Comparison of ENCODE assay signal across 22 cellular contexts in genomic region chr14:104464907-104465306, GRCh38.
DNase-seq lines count a peak whose midpoint lies in the region; ATAC-seq, FAIRE-seq and TF ChIP-seq lines count a peak whose summit lies in the region.
"Had no signal": no experiment of that assay in that cellular context is flagged by ENCODE, and none has a peak within 500 bp of the region (broad histone marks: within the 10 kb centered on the region; RNA-seq: fewer than 3 reads in every experiment).

No MANE protein-coding gene starts in this region.

- H3K36me3 Mint-ChIP-seq in endodermal cell (ENCODE audit: low read depth) (no peaks in the 10 kb centered on the region), osteocyte (ENCODE audit: unreplicated experiment) (no peaks in the 10 kb centered on the region), WTC11 (no peaks in the 10 kb centered on the region)
- no peaks in the 10 kb centered on the region for H3K36me3 Mint-ChIP-seq in natural killer cell treated with Interleukin-12 subunit alpha and Interleukin-12 subunit beta and Interleukin-15 and Interleukin-18, amount 100 ng/mL, for 72 hours
- H3K36me3 Mint-ChIP-seq: CD4-positive, CD25-positive, alpha-beta regulatory T cell; CD8-positive, alpha-beta memory T cell; IgD-negative memory B cell had no signal

- no peaks in the 10 kb centered on the region for H3K9me3 ChIP-seq in endodermal cell (ENCODE audit: control insufficient read depth, low read length)
- H3K9me3 ChIP-seq in lower lobe of right lung = no peaks in the 10 kb centered on the region

- intact Hi-C loops in lower lobe of right lung (cut with DNase I) = no loop called here

- no peak overlapping the region for H3K4me3 ChIP-seq in bronchial epithelial cell (ENCODE audit: low read depth, low read length)
- no peak overlapping the region for H3K4me3 ChIP-seq in endodermal cell (ENCODE audit: low read length)
- no peak overlapping the region for H3K4me3 ChIP-seq in lower lobe of right lung
- H3K4me3 ChIP-seq: GM12878, GM23338 had no signal

- POLR2A ChIA-PET in WTC11 (lab: Charles Lee) = no interaction called here

- no peak overlapping the region for H3K9ac ChIP-seq in endodermal cell (ENCODE audit: extremely low read depth, low read length, poor library complexity, severe bottlenecking)

- CTCF ChIA-PET in WTC11 (lab: Charles Lee) = no interaction called here

- H3K27ac ChIP-seq in endodermal cell (ENCODE audit: low read depth, low read length) (no peak overlapping the region), lower lobe of right lung (no peak overlapping the region)

- H3K9me3 Mint-ChIP-seq in endodermal cell (no peaks in the 10 kb centered on the region), osteocyte (ENCODE audit: unreplicated experiment) (no peaks in the 10 kb centered on the region), WTC11 (peaks cover 10% of the 10 kb centered on the region; the same call in 1 of the 2 replicates)
- no peaks in the 10 kb centered on the region for H3K9me3 Mint-ChIP-seq in natural killer cell treated with Interleukin-12 subunit alpha and Interleukin-12 subunit beta and Interleukin-15 and Interleukin-18, amount 100 ng/mL, for 72 hours
- H3K9me3 Mint-ChIP-seq: CD8-positive, alpha-beta memory T cell; IgD-negative memory B cell had no signal

- H3K27me3 ChIP-seq in bronchial epithelial cell (ENCODE audit: control insufficient read depth, insufficient read depth, low read length) (no peaks in the 10 kb centered on the region), endodermal cell (ENCODE audit: control insufficient read depth, insufficient read depth, low read length, poor library complexity, severe bottlenecking) (peaks cover 58% of the 10 kb centered on the region), lower lobe of right lung (ENCODE audit: low read depth) (peaks cover 43% of the 10 kb centered on the region)

- H3K36me3 ChIP-seq in bronchial epithelial cell (ENCODE audit: control insufficient read depth, insufficient read depth, low read length) (no peaks in the 10 kb centered on the region), endodermal cell (ENCODE audit: control insufficient read depth, insufficient read depth, low read length) (no peaks in the 10 kb centered on the region), lower lobe of right lung (no peaks in the 10 kb centered on the region)

- DNase-seq in bronchial epithelial cell (ENCODE audit: low read depth) = no peak
- peak; percentile 15 for DNase-seq in endodermal cell
- peak; percentile 16 for DNase-seq in lower lobe of right lung
- DNase-seq in osteocyte (ENCODE audit: extremely low spot score, unreplicated experiment) = peak; percentile 69
- DNase-seq in GM19239 (ENCODE audit: insufficient read length, low spot score) = no peak
- no peak for DNase-seq in natural killer cell treated with Interleukin-12 subunit alpha and Interleukin-12 subunit beta and Interleukin-15 and Interleukin-18, amount 100 ng/mL, for 72 hours (ENCODE audit: low spot score)
- no peak for DNase-seq in WTC11 (ENCODE audit: low spot score)
- DNase-seq: C1 segment of cervical spinal cord; CD4-positive, CD25-positive, alpha-beta regulatory T cell; CD8-positive, alpha-beta memory T cell; COR-L47; DMS 273 treated with DMSO at 0.1 percent for 48 hours; DMS53; DND-41; EL; HCEC 1CT had no signal

- H3K4me1 ChIP-seq in endodermal cell (ENCODE audit: control insufficient read depth, insufficient read depth, low read length) = no peaks in the 10 kb centered on the region
- peaks cover 7% of the 10 kb centered on the region for H3K4me1 ChIP-seq in lower lobe of right lung

- H3K27ac Mint-ChIP-seq in endodermal cell (no peak overlapping the region), osteocyte (ENCODE audit: unreplicated experiment) (no peak overlapping the region), WTC11 (no peak overlapping the region)
- H3K27ac Mint-ChIP-seq in natural killer cell treated with Interleukin-12 subunit alpha and Interleukin-12 subunit beta and Interleukin-15 and Interleukin-18, amount 100 ng/mL, for 72 hours = no peak overlapping the region
- H3K27ac Mint-ChIP-seq: B cell; CD4-positive, CD25-positive, alpha-beta regulatory T cell; CD8-positive, alpha-beta memory T cell; GM23338; IgD-negative memory B cell had no signal

- 80 to 86% methylated on average over 1 to 6 of the region's 6 CpGs for WGBS in endodermal cell (ENCODE audit: insufficient coverage in 1 of 2, insufficient read length in 1 of 2), 2 experiments

- no peak for TF ChIP-seq CTCF in bronchial epithelial cell (IDR thresholded peaks at IDR 0.05; ENCODE audit: insufficient read depth, low read length, severe bottlenecking)
- no peak for TF ChIP-seq CTCF in endodermal cell (conservative IDR thresholded peaks at IDR 0.05)
- no peak for TF ChIP-seq CTCF in lower lobe of right lung (IDR thresholded peaks at IDR 0.05)
- no peak for TF ChIP-seq CTCF in osteocyte (IDR thresholded peaks at IDR 0.05)
- no peak for TF ChIP-seq CTCF in WTC11 (IDR thresholded peaks at IDR 0.05)

- H3K4me3 Mint-ChIP-seq in endodermal cell (no peak overlapping the region), osteocyte (ENCODE audit: unreplicated experiment) (no peak overlapping the region), WTC11 (no peak overlapping the region)
- H3K4me3 Mint-ChIP-seq in natural killer cell treated with Interleukin-12 subunit alpha and Interleukin-12 subunit beta and Interleukin-15 and Interleukin-18, amount 100 ng/mL, for 72 hours = no peak overlapping the region
- H3K4me3 Mint-ChIP-seq: B cell; CD4-positive, CD25-positive, alpha-beta regulatory T cell; CD8-positive, alpha-beta memory T cell; GM23338; IgD-negative memory B cell had no signal

- FAIRE-seq in bronchial epithelial cell (lab: Jason Lieb, UNC) (peak; percentile 43), GM19239 (lab: Jason Lieb, UNC) (no peak)
- FAIRE-seq: GM12878, H54, HepG2 had no signal

- H3K27me3 Mint-ChIP-seq in endodermal cell (ENCODE audit: insufficient read depth) (peaks cover 63% of the 10 kb centered on the region), osteocyte (ENCODE audit: unreplicated experiment) (peaks cover 31% of the 10 kb centered on the region), WTC11 (ENCODE audit: low read depth) (peaks cover 37% of the 10 kb centered on the region)
- peaks cover 33 to 49% of the 10 kb centered on the region in 2 donors for H3K27me3 Mint-ChIP-seq in natural killer cell treated with Interleukin-12 subunit alpha and Interleukin-12 subunit beta and Interleukin-15 and Interleukin-18, amount 100 ng/mL, for 72 hours

- ATAC-seq in lower lobe of right lung = no peak
- no peak for ATAC-seq in natural killer cell treated with Interleukin-12 subunit alpha and Interleukin-12 subunit beta and Interleukin-15 and Interleukin-18, amount 100 ng/mL, for 72 hours
- ATAC-seq in WTC11 = no peak
- ATAC-seq: GM12878, GM23338, HepG2 had no signal

- H3K4me1 Mint-ChIP-seq in endodermal cell = no peaks in the 10 kb centered on the region
- H3K4me1 Mint-ChIP-seq in osteocyte (ENCODE audit: unreplicated experiment) = peaks cover 3% of the 10 kb centered on the region
- H3K4me1 Mint-ChIP-seq in natural killer cell treated with Interleukin-12 subunit alpha and Interleukin-12 subunit beta and Interleukin-15 and Interleukin-18, amount 100 ng/mL, for 72 hours (ENCODE audit: low read depth in 2 of 2) = peaks cover 4 to 6% of the 10 kb centered on the region in 2 donors
- H3K4me1 Mint-ChIP-seq in WTC11 = peaks cover 11% of the 10 kb centered on the region

TF ChIP-seq in WTC11, 78 proteins besides CTCF, POLR2A, EP300 and RAD21 (continues in another document):
- TF ChIP-seq EMX1 (CRISPR knock-in tag; IDR thresholded peaks at IDR 0.05) = no peak
- TF ChIP-seq IRF2 (CRISPR knock-in tag; IDR thresholded peaks at IDR 0.05; ENCODE audit: borderline replicate concordance, low read depth) = no peak
- TF ChIP-seq FOXJ3 (CRISPR knock-in tag; IDR thresholded peaks at IDR 0.05; ENCODE audit: borderline replicate concordance) = no peak
- no peak for TF ChIP-seq ARID4B (CRISPR knock-in tag; IDR thresholded peaks at IDR 0.05; ENCODE audit: borderline replicate concordance)

Comparison
In these comparisons a context has a peak if more than half of its experiments do, and no peak if none do; other contexts are left out.
1. DNase-seq: peak in endodermal cell (single experiment), lower lobe of right lung (single experiment) and osteocyte (single experiment); none in bronchial epithelial cell (single experiment), GM19239 (single experiment), natural killer cell treated with Interleukin-12 subunit alpha and Interleukin-12 subunit beta and Interleukin-15 and Interleukin-18, amount 100 ng/mL, for 72 hours (single experiment) and WTC11 (single experiment).